In genomic region chr11:114159320-114159719, GRCh38 we compare ENCODE assay signal across 2 cellular contexts.
TF ChIP-seq lines count a peak whose summit lies in the region.

No MANE protein-coding gene starts in this region.

TF ChIP-seq in SK-N-SH, 30 proteins besides CTCF, POLR2A, EP300 and RAD21 (continued from another document):
- no peak for TF ChIP-seq REST (IDR thresholded peaks at IDR 0.05; ENCODE audit: low read depth, low read length)
- no peak for TF ChIP-seq NFIC (IDR thresholded peaks at IDR 0.05; ENCODE audit: borderline replicate concordance)
- TF ChIP-seq RCOR1 (IDR thresholded peaks at IDR 0.05; ENCODE audit: low read length) = no peak
- TF ChIP-seq GATA2 (CRISPR knock-in tag; IDR thresholded peaks at IDR 0.05) = no peak
- no peak for TF ChIP-seq SIN3A (IDR thresholded peaks at IDR 0.05; ENCODE audit: borderline replicate concordance, low read depth, low read length)
- no peak for TF ChIP-seq ELF1 (IDR thresholded peaks at IDR 0.05)
- no peak for TF ChIP-seq RFX5 (IDR thresholded peaks at IDR 0.05; ENCODE audit: low read length)
- TF ChIP-seq IRF3 (IDR thresholded peaks at IDR 0.05; ENCODE audit: low read depth, low read length) = no peak
- no peak for TF ChIP-seq TCF12 (IDR thresholded peaks at IDR 0.05)
- no peak for TF ChIP-seq EZH2phosphoT487 (IDR thresholded peaks at IDR 0.05; ENCODE audit: borderline replicate concordance, low read depth)
- TF ChIP-seq ZBTB33 (IDR thresholded peaks at IDR 0.05; ENCODE audit: borderline replicate concordance, low read depth) = no peak

TF ChIP-seq in SK-N-SH treated with all-trans-retinoic acid at 6 μM for 48 hours, 23 proteins besides CTCF, POLR2A, EP300 and RAD21 (continued from another document):
- TF ChIP-seq TSHZ2 (CRISPR knock-in tag; IDR thresholded peaks at IDR 0.05) (no peak), POU6F1 (CRISPR knock-in tag; IDR thresholded peaks at IDR 0.05; ENCODE audit: borderline replicate concordance, low read depth) (no peak)
